14 cellular contexts compared by ENCODE assay signal in genomic region chr7:47211467-47212121, GRCh38.
DNase-seq lines count a peak whose midpoint lies in the region; ATAC-seq and TF ChIP-seq lines count a peak whose summit lies in the region.
"Had no signal": no experiment of that assay in that cellular context is flagged by ENCODE, and none has a peak within 500 bp of the region (broad histone marks: within the 10 kb centered on the region; RNA-seq: fewer than 3 reads in every experiment).

No MANE protein-coding gene starts in this region.

- peaks cover 7% of the 10 kb centered on the region for H3K9me3 Mint-ChIP-seq in Calu3 (ENCODE audit: low read depth, unreplicated experiment)
- peaks cover 8% of the 10 kb centered on the region for H3K9me3 Mint-ChIP-seq in GM23338
- peaks cover 3% of the 10 kb centered on the region for H3K9me3 Mint-ChIP-seq in memory B cell

- H3K4me2 ChIP-seq in GM23338: no peak overlapping the region

- H3K4me3 ChIP-seq in GM23338: no peak overlapping the region
- H3K4me3 ChIP-seq: prostate gland, SK-N-MC had no signal

- H3K27ac Mint-ChIP-seq in Calu3 (ENCODE audit: unreplicated experiment) (no peak overlapping the region), GM23338 (no peak overlapping the region), memory B cell (no peak overlapping the region)
- H3K27ac Mint-ChIP-seq: activated naive CD4-positive, alpha-beta T cell treated with anti-CD3 and anti-CD28 coated beads for 36 hours; CD4-positive, alpha-beta T cell; stimulated activated naive B cell treated with anti-CD40 and anti-IgM and Interleukin-4, amounts not matched to agents 10 μg/mL and 1 μg/mL and 100 μg/mL, for 72 hours had no signal

- intact Hi-C loops in Calu3 (cut with micrococcal nuclease; ENCODE audit: unreplicated experiment) (no loop called here), left cardiac atrium (cut with DNase I) (no loop called here)

- no peaks in the 10 kb centered on the region for H3K36me3 Mint-ChIP-seq in Calu3 (ENCODE audit: insufficient read depth, unreplicated experiment)
- no peaks in the 10 kb centered on the region for H3K36me3 Mint-ChIP-seq in GM23338 (ENCODE audit: low read depth)
- H3K36me3 Mint-ChIP-seq in memory B cell: peaks cover 2% of the 10 kb centered on the region
- H3K36me3 Mint-ChIP-seq: stimulated activated naive B cell treated with anti-CD40 and anti-IgM and Interleukin-4, amounts not matched to agents 10 μg/mL and 1 μg/mL and 100 μg/mL, for 72 hours had no signal

- no peak overlapping the region for H3K27ac ChIP-seq in GM23338 (ENCODE audit: low read depth)
- H3K27ac ChIP-seq: prostate gland, SK-N-MC had no signal

- H3K4me3 Mint-ChIP-seq in Calu3 (ENCODE audit: low read depth, unreplicated experiment): no peak overlapping the region
- no peak overlapping the region for H3K4me3 Mint-ChIP-seq in GM23338
- no peak overlapping the region for H3K4me3 Mint-ChIP-seq in memory B cell
- H3K4me3 Mint-ChIP-seq: activated naive CD4-positive, alpha-beta T cell treated with anti-CD3 and anti-CD28 coated beads for 36 hours; CD4-positive, alpha-beta T cell; stimulated activated naive B cell treated with anti-CD40 and anti-IgM and Interleukin-4, amounts not matched to agents 10 μg/mL and 1 μg/mL and 100 μg/mL, for 72 hours had no signal

- ATAC-seq in GM23338 (no peak), memory B cell (ENCODE audit: low read depth) (peak; percentile 35), left cardiac atrium (no peak)
- ATAC-seq: stimulated activated naive B cell treated with anti-CD40 and anti-IgM and Interleukin-4, amounts not matched to agents 10 μg/mL and 1 μg/mL and 100 μg/mL, for 72 hours had no signal

- peak overlapping the region; percentile 57; the same call in 1 of the 2 replicates for H2AFZ ChIP-seq in GM23338

- DNase-seq in Calu3 (peak; percentile 59), GM23338 (ENCODE audit: low spot score) (no peak), NCI-H2171 treated with DMSO at 0.1 percent for 48 hours (lab: John Stamatoyannopoulos, UW) (peak; percentile 77), memory B cell (ENCODE audit: low spot score in 2 of 2) (no peak), left cardiac atrium (no peak), NCI-H446 (lab: John Stamatoyannopoulos, UW) (no peak), SKM-1 (lab: John Stamatoyannopoulos, UW; ENCODE audit: unreplicated experiment) (no peak), NCI-H128 (lab: John Stamatoyannopoulos, UW; ENCODE audit: unreplicated experiment) (no peak)
- DNase-seq: activated naive CD4-positive, alpha-beta T cell treated with anti-CD3 and anti-CD28 coated beads for 36 hours; CD4-positive, alpha-beta T cell; NCI-H1694; stimulated activated naive B cell treated with anti-CD40 and anti-IgM and Interleukin-4, amounts not matched to agents 10 μg/mL and 1 μg/mL and 100 μg/mL, for 72 hours had no signal

- no peaks in the 10 kb centered on the region for H3K4me1 ChIP-seq in GM23338 (ENCODE audit: insufficient read depth)
- H3K4me1 ChIP-seq: prostate gland had no signal

- peaks cover 51% of the 10 kb centered on the region for H3K27me3 Mint-ChIP-seq in Calu3 (ENCODE audit: unreplicated experiment)
- no peaks in the 10 kb centered on the region for H3K27me3 Mint-ChIP-seq in GM23338 (ENCODE audit: insufficient read depth, low read depth, poor library complexity)
- H3K27me3 Mint-ChIP-seq in memory B cell: peaks cover 10% of the 10 kb centered on the region

- H3K36me3 ChIP-seq in GM23338 (ENCODE audit: insufficient read depth): no peaks in the 10 kb centered on the region
- H3K36me3 ChIP-seq: prostate gland had no signal

- CTCF ChIA-PET in Calu3 (lab: Charles Lee): no interaction called here

- H4K20me1 ChIP-seq in GM23338 (replicated peaks; ENCODE audit: insufficient read depth): no peaks in the 10 kb centered on the region

- H3F3A ChIP-seq in GM23338 (replicated peaks; ENCODE audit: low read depth): no peaks in the 10 kb centered on the region

- H3K27me3 ChIP-seq in GM23338 (ENCODE audit: insufficient read depth): no peaks in the 10 kb centered on the region

- H3K79me2 ChIP-seq in GM23338 (replicated peaks; ENCODE audit: insufficient read depth): no peaks in the 10 kb centered on the region

- no TSS peak for BruUV-seq in Calu3 (replicated peaks; lab: Mats Ljungman, UMichigan)

- peaks cover 7% of the 10 kb centered on the region; the same call in 1 of the 2 replicates for H3K9me2 ChIP-seq in GM23338 (ENCODE audit: insufficient read depth)

- TF ChIP-seq CTCF in Calu3 (IDR thresholded peaks at IDR 0.05; ENCODE audit: unreplicated experiment) (no peak), GM23338 (conservative IDR thresholded peaks at IDR 0.05; ENCODE audit: low read depth in 2 of 2) (no peak)

- H3K4me1 Mint-ChIP-seq in Calu3 (ENCODE audit: low read depth, unreplicated experiment) (peaks cover 14% of the 10 kb centered on the region), GM23338 (peaks cover 11% of the 10 kb centered on the region; the same call in 2 of the 3 replicates), memory B cell (no peaks in the 10 kb centered on the region)

TF ChIP-seq in GM23338, 12 proteins besides CTCF, POLR2A, EP300 and RAD21 (continues in another document):
- TF ChIP-seq CREB1 (CRISPR knock-in tag; IDR thresholded peaks at IDR 0.05; ENCODE audit: low read depth): no peak
- TF ChIP-seq REST (IDR thresholded peaks at IDR 0.05; ENCODE audit: unreplicated experiment): no peak
- no peak for TF ChIP-seq EZH2 (IDR thresholded peaks at IDR 0.05; ENCODE audit: low read depth, unreplicated experiment)
- no peak for TF ChIP-seq POLR2AphosphoS5 (IDR thresholded peaks at IDR 0.05; ENCODE audit: low read depth)

Comparison
In these comparisons a context has a peak if more than half of its experiments do, and no peak if none do; other contexts are left out.
1. DNase-seq: peak in Calu3 (single experiment) and NCI-H2171 treated with DMSO at 0.1 percent for 48 hours (single experiment); none in GM23338 (single experiment), memory B cell (0 of 2), left cardiac atrium (single experiment), NCI-H446 (0 of 2), SKM-1 (single experiment) and NCI-H128 (single experiment).